Comparison of ENCODE assay signal across 20 cellular contexts in the genomic region with DNA sequence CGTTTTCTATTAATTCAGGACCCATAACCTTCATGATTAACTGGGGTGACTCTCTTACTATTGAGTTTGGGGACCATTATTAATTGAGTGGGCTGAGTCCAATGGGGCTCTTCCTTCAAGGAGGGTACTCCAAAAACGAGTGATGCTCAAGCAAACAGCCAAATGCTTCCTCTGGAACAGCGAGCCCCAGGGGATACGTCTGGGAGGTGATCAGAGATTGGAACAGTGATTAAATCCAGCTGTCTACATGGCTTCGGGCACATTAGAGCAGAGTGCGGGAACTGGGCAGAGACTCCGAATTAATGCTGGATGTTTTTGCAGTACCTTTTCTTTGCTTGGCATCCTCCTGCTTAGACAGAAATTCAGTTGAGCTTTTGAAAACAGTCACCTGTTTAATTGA.
DNase-seq lines count a peak whose midpoint lies in the region; ATAC-seq and TF ChIP-seq lines count a peak whose summit lies in the region.
"Had no signal": no experiment of that assay in that cellular context is flagged by ENCODE, and none has a peak within 500 bp of the region (broad histone marks: within the 10 kb centered on the region; RNA-seq: fewer than 3 reads in every experiment).

No MANE protein-coding gene starts in this region.

- peaks cover 37% of the 10 kb centered on the region for H3K4me1 Mint-ChIP-seq in activated T-cell treated with anti-CD3 and anti-CD28 coated beads, Interleukin-2, amount 50 U/mL, for 72 hours (ENCODE audit: low read depth)
- H3K4me1 Mint-ChIP-seq in glutamatergic neuron (ENCODE audit: low read depth, unreplicated experiment): peaks cover 5% of the 10 kb centered on the region

- no peak for DNase-seq in activated T-cell treated with anti-CD3 and anti-CD28 coated beads, Interleukin-2, amount 50 U/mL, for 72 hours
- no peak for DNase-seq in activated T-cell treated with anti-CD3 and anti-CD28 coated beads, Interleukin-2, amount 50 U/mL, for 1 hour
- DNase-seq in RPMI7951 (ENCODE audit: low read depth): peak; percentile 0
- peak; percentile 50 for DNase-seq in glutamatergic neuron
- DNase-seq in NCI-H524 (lab: John Stamatoyannopoulos, UW): no peak
- no peak for DNase-seq in COLO668 (lab: John Stamatoyannopoulos, UW; ENCODE audit: unreplicated experiment)
- DNase-seq: ACHN, C1 segment of cervical spinal cord, DMS 273 treated with DMSO at 0.1 percent for 48 hours, GF-D8, H9, Kasumi-1, MM.1S, NCI-H1092, NCI-H2081 treated with DMSO at 0.1 percent for 48 hours, NCI-H510A, NCI-H774, RPMI8226, SIG-M5 had no signal

- H3K27ac Mint-ChIP-seq in activated T-cell treated with anti-CD3 and anti-CD28 coated beads, Interleukin-2, amount 50 U/mL, for 72 hours: peak overlapping the region; percentile 40
- no peak overlapping the region for H3K27ac Mint-ChIP-seq in glutamatergic neuron (ENCODE audit: unreplicated experiment)

- H3K9me3 Mint-ChIP-seq in activated T-cell treated with anti-CD3 and anti-CD28 coated beads, Interleukin-2, amount 50 U/mL, for 72 hours: no peaks in the 10 kb centered on the region
- peaks cover 2% of the 10 kb centered on the region for H3K9me3 Mint-ChIP-seq in glutamatergic neuron (ENCODE audit: unreplicated experiment)
- H3K9me3 Mint-ChIP-seq: H9 had no signal

- no peaks in the 10 kb centered on the region for H3K27me3 Mint-ChIP-seq in activated T-cell treated with anti-CD3 and anti-CD28 coated beads, Interleukin-2, amount 50 U/mL, for 72 hours (ENCODE audit: low read depth)
- no peaks in the 10 kb centered on the region for H3K27me3 Mint-ChIP-seq in glutamatergic neuron (ENCODE audit: unreplicated experiment)

- H3K36me3 Mint-ChIP-seq in activated T-cell treated with anti-CD3 and anti-CD28 coated beads, Interleukin-2, amount 50 U/mL, for 72 hours (ENCODE audit: insufficient read depth in 2 of 2): peaks cover 6 to 16% of the 10 kb centered on the region in 2 donors
- H3K36me3 Mint-ChIP-seq in glutamatergic neuron (ENCODE audit: unreplicated experiment): no peaks in the 10 kb centered on the region

- no peak overlapping the region for H3K4me3 Mint-ChIP-seq in activated T-cell treated with anti-CD3 and anti-CD28 coated beads, Interleukin-2, amount 50 U/mL, for 72 hours
- H3K4me3 Mint-ChIP-seq in glutamatergic neuron (ENCODE audit: unreplicated experiment): no peak overlapping the region
- H3K4me3 Mint-ChIP-seq: H9 had no signal

- no peak for ATAC-seq in activated T-cell treated with anti-CD3 and anti-CD28 coated beads, Interleukin-2, amount 50 U/mL, for 72 hours (replicated peaks in 1 of 2)
- ATAC-seq in HG03354 (IDR thresholded peaks at IDR 0.05; ENCODE audit: poor library complexity, severe bottlenecking, unreplicated experiment): no peak

- TF ChIP-seq CTCF in glutamatergic neuron (IDR thresholded peaks at IDR 0.05; ENCODE audit: partially characterized antibody, unreplicated experiment): no peak

Comparison
In these comparisons a context has a peak if more than half of its experiments do, and no peak if none do; other contexts are left out.
1. DNase-seq: peak in RPMI7951 (single experiment) and glutamatergic neuron (single experiment); none in activated T-cell treated with anti-CD3 and anti-CD28 coated beads, Interleukin-2, amount 50 U/mL, for 72 hours (0 of 2), activated T-cell treated with anti-CD3 and anti-CD28 coated beads, Interleukin-2, amount 50 U/mL, for 1 hour (single experiment), NCI-H524 (0 of 2) and COLO668 (single experiment).